In genomic region chr22:20314741-20315336, GRCh38 we compare ENCODE assay signal across 8 cellular contexts. TPM values are rescaled to one million over a fixed set of nuclear protein-coding genes. Genes with fewer than 3 reads are reported as not detected.
A peak's percentile ranks its signal among the peaks of the same experiment; 100 is the strongest.
DNase-seq lines count a peak whose midpoint lies in the region; TF ChIP-seq lines count a peak whose summit lies in the region.
"Not testable (repeated sequence)": the region's sequence is repeated elsewhere in the genome, so short reads cannot be mapped to it uniquely, and the experiment has no call there.

No MANE protein-coding gene starts in this region.

- intact Hi-C loops in colonic mucosa (cut with DNase I); testis (cut with DNase I; ENCODE audit: low total_unique reads): not testable (repeated sequence)

- 87 to 100% methylated on average over 2 to 12 of the region's 12 CpGs for WGBS in testis, 2 donors

- peak overlapping the region; percentile 95 for H3K4me2 ChIP-seq in BLaER1

- H3K9me3 ChIP-seq in BLaER1, colonic mucosa, right atrium auricular region, testis: not testable (repeated sequence)

- H3K27me3 ChIP-seq in BLaER1, colonic mucosa, right atrium auricular region, testis: not testable (repeated sequence)

- peaks cover 26% of the 10 kb centered on the region for H4K20me1 ChIP-seq in BLaER1

- peak; percentile 28 for DNase-seq in activated CD4-positive, CD25-positive, alpha-beta regulatory T cell treated with anti-CD3 and anti-CD28 coated beads, Interleukin-2, amount 50 U/mL, for 72 hours
- peak; percentile 15 for DNase-seq in activated T-cell treated with anti-CD3 and anti-CD28 coated beads, Interleukin-2, amount 50 U/mL, for 1 hour
- DNase-seq in colonic mucosa, result peak; percentile 7
- peak; percentile 40 for DNase-seq in right atrium auricular region (ENCODE audit: low spot score)
- DNase-seq in mesenteric fat pad (ENCODE audit: low spot score), result peak; percentile 75
- DNase-seq in retina, result peak; percentile 1
- peak; percentile 8 for DNase-seq in testis

- peak overlapping the region; percentile 40; the same call in 1 of the 2 replicates for H3K9ac ChIP-seq in BLaER1
- H3K9ac ChIP-seq in colonic mucosa (ENCODE audit: low read depth in 2 of 2, low read length in 2 of 2), result not testable (repeated sequence)

- H3K36me3 ChIP-seq in BLaER1; colonic mucosa; right atrium auricular region; testis (ENCODE audit: low read depth, missing control alignments): not testable (repeated sequence)

- not testable (repeated sequence) for H3K4me3 ChIP-seq in BLaER1, colonic mucosa, right atrium auricular region, testis

- H3K27ac ChIP-seq in BLaER1, result peak overlapping the region; percentile 75
- not testable (repeated sequence) for H3K27ac ChIP-seq in colonic mucosa, right atrium auricular region, testis

- H3K4me1 ChIP-seq in BLaER1, result peaks cover 60% of the 10 kb centered on the region
- H3K4me1 ChIP-seq in colonic mucosa, testis: not testable (repeated sequence)
- peaks cover 0 to 23% of the 10 kb centered on the region in 2 donors for H3K4me1 ChIP-seq in right atrium auricular region

- not testable (repeated sequence) for TF ChIP-seq CTCF in colonic mucosa (IDR thresholded peaks at IDR 0.05); right atrium auricular region (IDR thresholded peaks at IDR 0.05); testis (IDR thresholded peaks at IDR 0.05)

- not testable (repeated sequence) for TF ChIP-seq POLR2A in testis (IDR thresholded peaks at IDR 0.05)

RNA-seq across cellular contexts. Expression of gene DGCR6L, which starts 5.0 kb away (rescaled TPM):
- 10 to 100 TPM; 27.0 to 35.6 TPM for total RNA-seq in colonic mucosa
- 10 to 100 TPM; 60.4 to 64.3 TPM for total RNA-seq in right atrium auricular region
- total RNA-seq in mesenteric fat pad, result 25.7 TPM
- 100 to 1,000 TPM; 152 to 257 TPM for total RNA-seq in testis
- polyA plus RNA-seq in testis (ENCODE audit: insufficient read depth, low read depth, low replicate concordance), result 171 TPM

RNA-seq across cellular contexts. Expression of gene RTN4R, which starts 46.7 kb away (rescaled TPM):
- total RNA-seq in colonic mucosa (1 to 10 TPM; 6.1 to 8.5 TPM), right atrium auricular region (1 to 10 TPM; 1.0 to 2.0 TPM), mesenteric fat pad (0.55 TPM), testis (1 to 10 TPM; 5.1 to 6.1 TPM)
- 2.1 TPM for polyA plus RNA-seq in testis (ENCODE audit: insufficient read depth, low read depth, low replicate concordance)

Comparison
In these comparisons a context has a peak if more than half of its experiments do, and no peak if none do; other contexts are left out.
1. DNase-seq: peak in every context shown above with its lines; median percentile 75 in mesenteric fat pad; 40 in right atrium auricular region; 28 in activated CD4-positive, CD25-positive, alpha-beta regulatory T cell treated with anti-CD3 and anti-CD28 coated beads, Interleukin-2, amount 50 U/mL, for 72 hours; 15 in activated T-cell treated with anti-CD3 and anti-CD28 coated beads, Interleukin-2, amount 50 U/mL, for 1 hour; 8 in testis; 7 in colonic mucosa; 1 in retina.